ENCODE assay signal across 9 cellular contexts in genomic region chr14:75497191-75497590, GRCh38. TPM values are rescaled to one million over a fixed set of nuclear protein-coding genes. Genes with fewer than 3 reads are reported as not detected.
DNase-seq lines count a peak whose midpoint lies in the region; ATAC-seq lines count a peak whose summit lies in the region.
"Had no signal": no experiment of that assay in that cellular context is flagged by ENCODE, and none has a peak within 500 bp of the region (broad histone marks: within the 10 kb centered on the region; RNA-seq: fewer than 3 reads in every experiment).

No MANE protein-coding gene starts in this region.

- no peaks in the 10 kb centered on the region for H3K9me3 Mint-ChIP-seq in activated naive CD8-positive, alpha-beta T cell treated with anti-CD3 and anti-CD28 coated beads, Interleukin-2, amount 50 U/mL, for 24 hours

- H3K27ac Mint-ChIP-seq in activated naive CD8-positive, alpha-beta T cell treated with anti-CD3 and anti-CD28 coated beads, Interleukin-2, amount 50 U/mL, for 24 hours = peak overlapping the region; percentile 72

- H3K9me3 ChIP-seq in KOPT-K1 (ENCODE audit: insufficient read depth, low read length, poor library complexity, severe bottlenecking) = no peaks in the 10 kb centered on the region
- H3K9me3 ChIP-seq: heart left ventricle had no signal

- H3K4me3 Mint-ChIP-seq in activated naive CD8-positive, alpha-beta T cell treated with anti-CD3 and anti-CD28 coated beads, Interleukin-2, amount 50 U/mL, for 24 hours = peak overlapping the region; percentile 48

- H3K27me3 Mint-ChIP-seq in activated naive CD8-positive, alpha-beta T cell treated with anti-CD3 and anti-CD28 coated beads, Interleukin-2, amount 50 U/mL, for 24 hours = no peaks in the 10 kb centered on the region

- H3K36me3 Mint-ChIP-seq in activated naive CD8-positive, alpha-beta T cell treated with anti-CD3 and anti-CD28 coated beads, Interleukin-2, amount 50 U/mL, for 24 hours (ENCODE audit: low read depth) = no peaks in the 10 kb centered on the region

- H3K27ac ChIP-seq in KOPT-K1 (ENCODE audit: low read depth, low read length, poor library complexity, severe bottlenecking) = peak overlapping the region; percentile 29
- H3K27ac ChIP-seq: heart left ventricle had no signal

- peak; percentile 62 for DNase-seq in stimulated activated CD4-positive, alpha-beta T cell treated with anti-CD3 and anti-CD28 coated beads, Interleukin-15, amount 100 ng/mL, for 24 hours
- DNase-seq in stimulated activated CD4-positive, alpha-beta T cell treated with anti-CD3 and anti-CD28 coated beads, Interleukin-12 subunit alpha, Interleukin-12 subunit beta, amount 100 ng/mL, for 4 hours = no peak
- peak; percentile 57 for DNase-seq in activated naive CD8-positive, alpha-beta T cell treated with anti-CD3 and anti-CD28 coated beads, Interleukin-2, amount 50 U/mL, for 24 hours
- DNase-seq in NCI-H69 (lab: John Stamatoyannopoulos, UW) (no peak), NCI-H446 (lab: John Stamatoyannopoulos, UW) (no peak), SIG-M5 treated with dmso at 0.1 percent for 504 hours (lab: John Stamatoyannopoulos, UW; ENCODE audit: unreplicated experiment) (no peak), H4 (ENCODE audit: low spot score) (no peak)
- DNase-seq: heart left ventricle had no signal

- H3K36me3 ChIP-seq in KOPT-K1 (ENCODE audit: insufficient read depth, low read length) = no peaks in the 10 kb centered on the region
- H3K36me3 ChIP-seq: heart left ventricle had no signal

- H3K4me1 Mint-ChIP-seq in activated naive CD8-positive, alpha-beta T cell treated with anti-CD3 and anti-CD28 coated beads, Interleukin-2, amount 50 U/mL, for 24 hours = peaks cover 71% of the 10 kb centered on the region

- peak; percentile 90 for ATAC-seq in activated naive CD8-positive, alpha-beta T cell treated with anti-CD3 and anti-CD28 coated beads, Interleukin-2, amount 50 U/mL, for 24 hours
- ATAC-seq: heart left ventricle had no signal

RNA-seq across cellular contexts. Expression of gene BATF, which starts 25.1 kb away (rescaled TPM):
- not detected in 2 replicates for total RNA-seq in H4 (2014; rRNA removed; shearing (Covaris generic))

Comparison
In these comparisons a context has a peak if more than half of its experiments do, and no peak if none do; other contexts are left out.
1. DNase-seq: peak in stimulated activated CD4-positive, alpha-beta T cell treated with anti-CD3 and anti-CD28 coated beads, Interleukin-15, amount 100 ng/mL, for 24 hours (single experiment) and activated naive CD8-positive, alpha-beta T cell treated with anti-CD3 and anti-CD28 coated beads, Interleukin-2, amount 50 U/mL, for 24 hours (single experiment); none in stimulated activated CD4-positive, alpha-beta T cell treated with anti-CD3 and anti-CD28 coated beads, Interleukin-12 subunit alpha, Interleukin-12 subunit beta, amount 100 ng/mL, for 4 hours (single experiment), NCI-H69 (single experiment), NCI-H446 (0 of 2), SIG-M5 treated with dmso at 0.1 percent for 504 hours (single experiment) and H4 (single experiment).